In the genomic region with DNA sequence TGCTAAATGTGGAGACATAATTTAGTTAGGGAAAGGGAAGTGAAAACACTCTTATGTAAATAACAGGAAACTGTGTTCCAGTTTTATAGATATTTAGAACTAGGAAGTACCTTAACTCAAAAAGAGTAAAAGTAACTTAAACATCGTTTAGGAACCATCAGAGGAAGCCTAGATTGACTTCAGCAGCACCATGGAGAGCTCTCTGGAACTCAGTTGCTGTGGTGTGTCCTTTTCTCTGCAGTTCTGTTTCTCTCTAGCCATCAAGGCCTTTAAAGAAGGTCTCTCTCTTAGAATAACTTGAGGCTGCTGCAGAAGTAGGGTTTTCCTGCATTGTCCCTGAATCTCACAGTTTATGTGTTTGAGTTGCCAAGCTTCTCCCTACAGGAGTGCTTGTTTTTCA, we compare ENCODE assay signal across 13 cellular contexts. TPM values are rescaled to one million over a fixed set of nuclear protein-coding genes. Genes with fewer than 3 reads are reported as not detected.
DNase-seq lines count a peak whose midpoint lies in the region; ATAC-seq, FAIRE-seq and TF ChIP-seq lines count a peak whose summit lies in the region.
"Had no signal": no experiment of that assay in that cellular context is flagged by ENCODE, and none has a peak within 500 bp of the region (broad histone marks: within the 10 kb centered on the region; RNA-seq: fewer than 3 reads in every experiment).

No MANE protein-coding gene starts in this region.

- H4K20me1 ChIP-seq in HepG2 (ENCODE audit: insufficient read depth, low read length): no peaks in the 10 kb centered on the region
- no peaks in the 10 kb centered on the region for H4K20me1 ChIP-seq in Karpas-422 (ENCODE audit: insufficient read depth, low read depth, low read length)

- no peaks in the 10 kb centered on the region for H3K4me1 ChIP-seq in HepG2 (ENCODE audit: insufficient read depth, low read length)
- no peaks in the 10 kb centered on the region for H3K4me1 ChIP-seq in right lobe of liver
- no peaks in the 10 kb centered on the region for H3K4me1 ChIP-seq in foreskin keratinocyte
- H3K4me1 ChIP-seq in Karpas-422 (ENCODE audit: low read length): no peaks in the 10 kb centered on the region
- H3K4me1 ChIP-seq: parathyroid adenoma had no signal

- H3K27me3 ChIP-seq in HepG2 (ENCODE audit: control insufficient read depth in 1 of 2, insufficient read depth in 2 of 2, low read length in 2 of 2): no peaks in the 10 kb centered on the region
- no peaks in the 10 kb centered on the region for H3K27me3 ChIP-seq in right lobe of liver
- H3K27me3 ChIP-seq in foreskin keratinocyte: no peaks in the 10 kb centered on the region
- no peaks in the 10 kb centered on the region for H3K27me3 ChIP-seq in Karpas-422 (ENCODE audit: low read length)

- TF ChIP-seq POLR2A in HepG2 (IDR thresholded peaks at IDR 0.05; ENCODE audit: insufficient read depth in 1 of 2, low read depth in 2 of 2, low read length in 2 of 2): no peak
- no peak for TF ChIP-seq POLR2A in right lobe of liver (IDR thresholded peaks at IDR 0.05)

- H3K27ac ChIP-seq in HepG2 (ENCODE audit: extremely low read length, insufficient read depth, low read length) (no peak overlapping the region), right lobe of liver (no peak overlapping the region), SK-N-MC (no peak overlapping the region), foreskin keratinocyte (no peak overlapping the region), Karpas-422 (ENCODE audit: low read length) (no peak overlapping the region)
- H3K27ac ChIP-seq: parathyroid adenoma had no signal

- H3K4me3 ChIP-seq in HepG2 (replicated peaks in 1 of 3; ENCODE audit: insufficient read depth in 1 of 3, low read depth in 2 of 3, low read length in 3 of 3) (no peak overlapping the region), right lobe of liver (no peak overlapping the region), SK-N-MC (no peak overlapping the region), Karpas-422 (ENCODE audit: low read length) (no peak overlapping the region)

- H3K9ac ChIP-seq in HepG2 (ENCODE audit: insufficient read depth, low read depth, low read length) (no peak overlapping the region), SK-N-MC (ENCODE audit: insufficient read length) (no peak overlapping the region), Karpas-422 (ENCODE audit: low read length) (no peak overlapping the region)
- H3K9ac ChIP-seq: parathyroid adenoma had no signal

- H3K9me3 ChIP-seq in HepG2 (ENCODE audit: low read length): peaks cover 64% of the 10 kb centered on the region
- H3K9me3 ChIP-seq in right lobe of liver: no peaks in the 10 kb centered on the region
- no peaks in the 10 kb centered on the region for H3K9me3 ChIP-seq in SK-N-MC (ENCODE audit: low read depth, low read length)
- H3K9me3 ChIP-seq in Karpas-422 (ENCODE audit: low read length): peaks cover 27% of the 10 kb centered on the region

- FAIRE-seq in HepG2 (lab: Jason Lieb, UNC): no peak
- FAIRE-seq in urothelium cell line (lab: Jason Lieb, UNC): no peak

- H2AFZ ChIP-seq in HepG2 (ENCODE audit: low read length): no peak overlapping the region
- H2AFZ ChIP-seq in Karpas-422 (ENCODE audit: low read length): no peak overlapping the region
- H2AFZ ChIP-seq: parathyroid adenoma had no signal

- no peaks in the 10 kb centered on the region for H3K79me2 ChIP-seq in HepG2 (ENCODE audit: insufficient read depth, low read length)
- no peaks in the 10 kb centered on the region for H3K79me2 ChIP-seq in Karpas-422 (ENCODE audit: low read length)
- H3K79me2 ChIP-seq: parathyroid adenoma had no signal

- WGBS in HepG2 (ENCODE audit: low lambda C conversion rate): 0% methylated on average over 1 of the region's 1 CpG
- WGBS in right lobe of liver (ENCODE audit: insufficient coverage, low coverage, low lambda C conversion rate, missing lambda C conversion rate): 6% methylated on average over 1 of the region's 1 CpG

- H3K4me2 ChIP-seq in HepG2 (ENCODE audit: low read depth, low read length): no peak overlapping the region
- H3K4me2 ChIP-seq in Karpas-422 (ENCODE audit: low read depth, low read length, poor library complexity, severe bottlenecking): no peak overlapping the region

- BruUV-seq in HepG2 (replicated peaks; lab: Mats Ljungman, UMichigan): no TSS peak

- H3K9me2 ChIP-seq in Karpas-422 (replicated peaks; ENCODE audit: insufficient read depth, low read length): no peaks in the 10 kb centered on the region

- TF ChIP-seq EP300 in HepG2 (IDR thresholded peaks at IDR 0.05; ENCODE audit: low read depth in 2 of 2, low read length in 2 of 2) (no peak), HepG2 (CRISPR knock-in tag; IDR thresholded peaks at IDR 0.05; ENCODE audit: borderline replicate concordance) (no peak)

- no peak for TF ChIP-seq RAD21 in HepG2 (CRISPR knock-in tag; IDR thresholded peaks at IDR 0.05)

- POLR2A ChIA-PET in HepG2 (lab: Yijun Ruan, JAX): no interaction called here

- in situ Hi-C loops in HepG2 (cut with HindIII; ENCODE audit: extremely low pct_ligation_motif_present, low pct_unique_long_range_greater_than_20kb): no loop called here

- TF ChIP-seq CTCF in HepG2 (CRISPR knock-in tag; IDR thresholded peaks at IDR 0.05) (no peak), right lobe of liver (IDR thresholded peaks at IDR 0.05) (no peak), foreskin keratinocyte (conservative IDR thresholded peaks at IDR 0.05) (no peak)

- intact Hi-C loops in HepG2 (cut with micrococcal nuclease; ENCODE audit: unreplicated experiment) (no loop called here), right lobe of liver (cut with DNase I) (no loop called here)

- ATAC-seq in HepG2 (no peak), right lobe of liver (no peak), foreskin keratinocyte (no peak)

- CTCF ChIA-PET in HepG2 (lab: Yijun Ruan, JAX; ENCODE audit: low intra/inter-chr PET ratio, low total read pairs): no interaction called here

- H3K36me3 ChIP-seq in HepG2 (replicated peaks in 1 of 2; ENCODE audit: control insufficient read depth in 1 of 2, insufficient read depth in 2 of 2, low read length in 2 of 2): no peaks in the 10 kb centered on the region
- H3K36me3 ChIP-seq in right lobe of liver: no peaks in the 10 kb centered on the region
- no peaks in the 10 kb centered on the region for H3K36me3 ChIP-seq in SK-N-MC (ENCODE audit: insufficient read depth, low read length)
- H3K36me3 ChIP-seq in Karpas-422 (ENCODE audit: insufficient read depth, low read length): no peaks in the 10 kb centered on the region

- DNase-seq in HepG2 (ENCODE audit: low spot score): no peak
- no peak for DNase-seq in right lobe of liver
- DNase-seq in SK-N-MC (ENCODE audit: low read depth, low spot score): peak; percentile 18
- DNase-seq in foreskin keratinocyte: peak; percentile 4 to 9
- DNase-seq in urothelium cell line (ENCODE audit: low spot score): peak; percentile 13
- no peak for DNase-seq in EL
- DNase-seq in NCI-H2171 (lab: John Stamatoyannopoulos, UW): no peak
- no peak for DNase-seq in Karpas-422
- DNase-seq: activated naive CD4-positive, alpha-beta T cell treated with anti-CD3 and anti-CD28 coated beads for 36 hours; NCI-H1694; NCI-H524 had no signal

TF ChIP-seq in HepG2, 621 proteins besides CTCF, POLR2A, EP300 and RAD21 (continues in another document):
- no peak for TF ChIP-seq ZBTB7A (CRISPR knock-in tag; IDR thresholded peaks at IDR 0.05)
- TF ChIP-seq ZNF747 (CRISPR knock-in tag; IDR thresholded peaks at IDR 0.05; ENCODE audit: borderline replicate concordance): no peak
- TF ChIP-seq SRSF1 (optimal IDR thresholded peaks at IDR 0.05; ENCODE audit: low read depth, low read length): no peak

RNA-seq across cellular contexts. Expression of gene CLVS2, which starts 26.9 kb away (rescaled TPM):
- total RNA-seq in HepG2 (2016; rRNA removed; fragmentation: Illumina TruSeq; extraction: Trizol): not detected in 2 replicates
- not detected in 2 replicates for total RNA-seq in HepG2 (2016; cell fraction: cytosol; rRNA removed; fragmentation: Illumina TruSeq; extraction: Trizol; ENCODE audit: low read depth)
- total RNA-seq in HepG2 (2016; cell fraction: insoluble cytoplasmic fraction; rRNA removed; fragmentation: Illumina TruSeq; extraction: Trizol): not detected in 2 replicates
- not detected in 2 replicates for total RNA-seq in HepG2 (2016; cell fraction: membrane; rRNA removed; fragmentation: Illumina TruSeq; extraction: Trizol)
- total RNA-seq in HepG2 (2016; cell fraction: nucleus; rRNA removed; fragmentation: Illumina TruSeq; extraction: Trizol): not detected in 2 replicates
- polyA plus RNA-seq in HepG2 (2011; rRNA removed): not detected in 2 replicates
- not detected in 2 replicates for polyA plus RNA-seq in HepG2 (2011; cell fraction: cytosol; rRNA removed)
- not detected in 2 replicates for polyA plus RNA-seq in HepG2 (2011; cell fraction: nucleus; rRNA removed)
- polyA plus RNA-seq in HepG2 (2012): not detected in 2 replicates
- not detected in 2 replicates for polyA plus RNA-seq in HepG2 (2016; cell fraction: cytosol; fragmentation: Illumina TruSeq; extraction: Trizol; ENCODE audit: low read depth)
- polyA plus RNA-seq in HepG2 (2016; cell fraction: insoluble cytoplasmic fraction; fragmentation: Illumina TruSeq; extraction: Trizol; ENCODE audit: low read depth): not detected in 2 replicates
- polyA plus RNA-seq in HepG2 (2016; cell fraction: membrane; fragmentation: Illumina TruSeq; extraction: Trizol; ENCODE audit: low read depth): not detected in 2 replicates
- polyA plus RNA-seq in HepG2 (2016; cell fraction: nucleus; fragmentation: Illumina TruSeq; extraction: Trizol; ENCODE audit: insufficient read depth, low read depth): not detected in 2 replicates
- not detected in 2 replicates for polyA minus RNA-seq in HepG2 (2011; rRNA and poly(A)+ RNA removed; ENCODE audit: low replicate concordance)
- polyA minus RNA-seq in HepG2 (2011; cell fraction: cytosol; rRNA and poly(A)+ RNA removed): not detected in 2 replicates
- not detected in 2 replicates for polyA minus RNA-seq in HepG2 (2011; cell fraction: nucleus; rRNA and poly(A)+ RNA removed)
- total RNA-seq in right lobe of liver: under 1 TPM in 2 of 6 experiments, not detected in 4; 0.02 to 0.15 TPM
- total RNA-seq in foreskin keratinocyte: not detected in 2 replicates
- not detected in 2 replicates for polyA plus RNA-seq in foreskin keratinocyte
- total RNA-seq in Karpas-422 (2014; rRNA removed; shearing (Covaris generic); ENCODE audit: low replicate concordance): not detected in 2 replicates
- total RNA-seq: activated naive CD4-positive, alpha-beta T cell treated with anti-CD3 and anti-CD28 coated beads for 36 hours; epithelial cell of proximal tubule had no signal

Comparison
In these comparisons a context has a peak if more than half of its experiments do, and no peak if none do; other contexts are left out.
1. DNase-seq: peak in SK-N-MC (single experiment), foreskin keratinocyte (2 of 2) and urothelium cell line (single experiment); none in HepG2 (single experiment), right lobe of liver (0 of 3), EL (single experiment), NCI-H2171 (single experiment) and Karpas-422 (single experiment).